35 cellular contexts compared by ENCODE assay signal in genomic region chr19:2837430-2837829, GRCh38. TPM values are rescaled to one million over a fixed set of nuclear protein-coding genes. Genes with fewer than 3 reads are reported as not detected.
"Had no signal": no experiment of that assay in that cellular context is flagged by ENCODE, and none has a peak within 500 bp of the region (broad histone marks: within the 10 kb centered on the region; RNA-seq: fewer than 3 reads in every experiment).

No MANE protein-coding gene starts in this region.

- DNase-seq: Karpas-422, Kasumi-1, MG63, MM.1S, MV-4-11, NCI-H1048, NCI-H1092, NCI-H1092 treated with DMSO at 0.1 percent for 48 hours, NCI-H1105, NCI-H1105 treated with DMSO at 0.1 percent for 48 hours, NCI-H1417, NCI-H1417 treated with DMSO at 0.1 percent for 48 hours, NCI-H1436, NCI-H1436 treated with DMSO at 0.1 percent for 48 hours, NCI-H146, NCI-H1694, NCI-H1694 treated with DMSO at 0.1 percent for 48 hours, NCI-H187, NCI-H187 treated with DMSO at 0.1 percent for 48 hours, NCI-H1930, NCI-H2029, NCI-H2029 treated with DMSO at 0.1 percent for 48 hours, NCI-H2081, NCI-H2081 treated with DMSO at 0.1 percent for 48 hours, NCI-H2107, NCI-H2171, NCI-H2171 treated with DMSO at 0.1 percent for 48 hours, NCI-H2227 treated with DMSO at 0.1 percent for 48 hours, NCI-H226, NCI-H345, NCI-H446, NCI-H446 treated with DMSO at 0.1 percent for 48 hours, NCI-H510A, NCI-H510A treated with DMSO at 0.1 percent for 48 hours had no signal

- H3K36me3 ChIP-seq: MG63 had no signal

- H3K4me3 ChIP-seq: MG63 had no signal

- H3K9me3 ChIP-seq: MG63 had no signal

- H3K27me3 ChIP-seq: MG63 had no signal

RNA-seq across cellular contexts. Expression of gene ZNF556, which starts 29.7 kb away (rescaled TPM):
- total RNA-seq: MCF 10A had no signal
